In genomic region chr22:50184004-50184461, GRCh38 we compare ENCODE assay signal across 1 cellular context.
A peak's percentile ranks its signal among the peaks of the same experiment; 100 is the strongest.
TF ChIP-seq lines count a peak whose summit lies in the region.

No MANE protein-coding gene starts in this region.

TF ChIP-seq in HepG2, 621 proteins besides CTCF, POLR2A, EP300 and RAD21 (continues in another document):
- peak; percentile 40; the same call in 1 of the 2 replicates for TF ChIP-seq DRAP1 (CRISPR knock-in tag; IDR thresholded peaks at IDR 0.05)
- no peak for TF ChIP-seq CSRNP2 (CRISPR knock-in tag; conservative IDR thresholded peaks at IDR 0.05; ENCODE audit: low read depth)
- TF ChIP-seq HDAC6 (IDR thresholded peaks at IDR 0.05; ENCODE audit: low read depth, low read length): no peak
- TF ChIP-seq MXD1 (CRISPR knock-in tag; IDR thresholded peaks at IDR 0.05): no peak
- TF ChIP-seq IRF9 (CRISPR knock-in tag; IDR thresholded peaks at IDR 0.05; ENCODE audit: borderline replicate concordance): no peak
- no peak for TF ChIP-seq TRIM22 (IDR thresholded peaks at IDR 0.05)
- TF ChIP-seq MAFF (IDR thresholded peaks at IDR 0.05; ENCODE audit: low read depth, low read length): no peak
- no peak for TF ChIP-seq ZNF383 (CRISPR knock-in tag; IDR thresholded peaks at IDR 0.05; ENCODE audit: borderline replicate concordance)
- no peak for TF ChIP-seq ZBTB38 (CRISPR knock-in tag; IDR thresholded peaks at IDR 0.05)
- no peak for TF ChIP-seq TFE3 (CRISPR knock-in tag; IDR thresholded peaks at IDR 0.05)
- no peak for TF ChIP-seq SNAPC5 (CRISPR knock-in tag; IDR thresholded peaks at IDR 0.05; ENCODE audit: borderline replicate concordance)
- TF ChIP-seq SAP130 (CRISPR knock-in tag; IDR thresholded peaks at IDR 0.05; ENCODE audit: low read depth): peak; percentile 48
- no peak for TF ChIP-seq LCORL (IDR thresholded peaks at IDR 0.05)
- TF ChIP-seq LCORL (CRISPR knock-in tag; IDR thresholded peaks at IDR 0.05): peak; percentile 66; the same call in 1 of the 2 replicates
- TF ChIP-seq ZNF558 (CRISPR knock-in tag; IDR thresholded peaks at IDR 0.05; ENCODE audit: borderline replicate concordance): 0 out of 2 replicates have a peak, but pooled peaks have one; percentile 28
- no peak for TF ChIP-seq CREBL2 (CRISPR knock-in tag; IDR thresholded peaks at IDR 0.05; ENCODE audit: borderline replicate concordance)
- TF ChIP-seq TFDP1 (CRISPR knock-in tag; IDR thresholded peaks at IDR 0.05; ENCODE audit: borderline replicate concordance): 0 out of 2 replicates have a peak, but pooled peaks have one; percentile 19
- no peak for TF ChIP-seq ZNF569 (CRISPR knock-in tag; IDR thresholded peaks at IDR 0.05; ENCODE audit: borderline replicate concordance)
- TF ChIP-seq ZNF407 (CRISPR knock-in tag; IDR thresholded peaks at IDR 0.05; ENCODE audit: not compliant biosample characterization): peak; percentile 45
- TF ChIP-seq ZNF556 (CRISPR knock-in tag; IDR thresholded peaks at IDR 0.05; ENCODE audit: borderline replicate concordance): peak; percentile 20; the same call in 1 of the 2 replicates
- no peak; the same call in 1 of the 2 replicates for TF ChIP-seq DMAP1 (CRISPR knock-in tag; IDR thresholded peaks at IDR 0.05)
- TF ChIP-seq POLR2AphosphoS2 (IDR thresholded peaks at IDR 0.05; ENCODE audit: low read depth, low read length): no peak
- peak; percentile 57; the same call in 1 of the 2 replicates for TF ChIP-seq CEBPB (IDR thresholded peaks at IDR 0.05; ENCODE audit: borderline replicate concordance, low read depth, low read length)
- TF ChIP-seq PHF20 (CRISPR knock-in tag; IDR thresholded peaks at IDR 0.05): 0 out of 2 replicates have a peak, but pooled peaks have one; percentile 27
- peak; percentile 72; the same call in 1 of the 2 replicates for TF ChIP-seq ELF1 (CRISPR knock-in tag; IDR thresholded peaks at IDR 0.05)
- TF ChIP-seq TERF1 (CRISPR knock-in tag; IDR thresholded peaks at IDR 0.05): no peak
- no peak for TF ChIP-seq ARID3A (IDR thresholded peaks at IDR 0.05; ENCODE audit: low read depth, low read length)
- no peak for TF ChIP-seq ZKSCAN8 (CRISPR knock-in tag; IDR thresholded peaks at IDR 0.05; ENCODE audit: borderline replicate concordance)
- no peak for TF ChIP-seq ZBTB8A (CRISPR knock-in tag; IDR thresholded peaks at IDR 0.05; ENCODE audit: borderline replicate concordance, low read depth)
- no peak for TF ChIP-seq ZBTB33 (CRISPR knock-in tag; IDR thresholded peaks at IDR 0.05)
- TF ChIP-seq JUN (CRISPR knock-in tag; IDR thresholded peaks at IDR 0.05): no peak
- no peak for TF ChIP-seq NRL (CRISPR knock-in tag; IDR thresholded peaks at IDR 0.05; ENCODE audit: borderline replicate concordance)
- no peak for TF ChIP-seq BHLHE40 (IDR thresholded peaks at IDR 0.05; ENCODE audit: low read length)
- TF ChIP-seq ZNF773 (CRISPR knock-in tag; IDR thresholded peaks at IDR 0.05; ENCODE audit: borderline replicate concordance): no peak
- no peak for TF ChIP-seq ZC3H13 (CRISPR knock-in tag; IDR thresholded peaks at IDR 0.05)
- no peak for TF ChIP-seq ZNF333 (CRISPR knock-in tag; IDR thresholded peaks at IDR 0.05; ENCODE audit: borderline replicate concordance)
